7 cellular contexts compared by ENCODE assay signal in the genomic region with DNA sequence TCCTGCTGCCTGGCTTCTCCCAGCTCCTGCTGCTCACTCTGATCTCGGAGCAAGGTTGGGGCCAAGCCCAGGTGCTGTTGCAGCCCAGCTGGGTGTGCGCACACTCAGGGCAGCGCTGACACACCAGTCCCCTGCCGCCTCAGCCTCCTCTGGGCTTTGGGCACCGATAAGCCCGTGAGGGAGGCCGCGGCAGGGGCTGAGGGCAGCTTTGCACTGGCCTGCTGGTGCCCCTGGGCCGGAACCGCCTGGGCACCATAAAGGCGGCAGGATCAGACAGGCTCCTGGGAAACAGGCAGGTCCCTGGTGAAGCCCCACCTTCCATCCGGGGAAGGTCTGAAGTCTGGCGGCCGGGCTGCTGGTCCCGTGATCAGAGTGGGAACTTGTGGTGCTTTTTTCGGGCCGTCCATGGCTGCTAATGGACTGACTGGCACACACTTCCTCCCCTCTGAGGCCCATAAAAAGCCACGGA. TPM values are rescaled to one million over a fixed set of nuclear protein-coding genes. Genes with fewer than 3 reads are reported as not detected.
DNase-seq lines count a peak whose midpoint lies in the region; ATAC-seq and TF ChIP-seq lines count a peak whose summit lies in the region.

No MANE protein-coding gene starts in this region.

- no peak for TF ChIP-seq CTCF in suprapubic skin (IDR thresholded peaks at IDR 0.05)

- no CpG with 5 or more reads among the region's 18 CpGs for WGBS in suprapubic skin

- peaks cover 11% of the 10 kb centered on the region for H3K4me1 ChIP-seq in suprapubic skin

- H3K9me3 ChIP-seq in suprapubic skin = no peaks in the 10 kb centered on the region

- H3K27me3 ChIP-seq in suprapubic skin = no peaks in the 10 kb centered on the region

- H3K36me3 Mint-ChIP-seq in activated naive CD4-positive, alpha-beta T cell treated with anti-CD3 and anti-CD28 coated beads, Interleukin-2, amount 50 U/mL, for 72 hours = peaks cover 0 to 5% of the 10 kb centered on the region in 2 donors

- H3K27ac ChIP-seq in suprapubic skin = peak overlapping the region; percentile 59

- no peak for TF ChIP-seq EP300 in suprapubic skin (IDR thresholded peaks at IDR 0.05)

- H3K27ac Mint-ChIP-seq in activated naive CD4-positive, alpha-beta T cell treated with anti-CD3 and anti-CD28 coated beads, Interleukin-2, amount 50 U/mL, for 72 hours = no peak overlapping the region

- H3K36me3 ChIP-seq in suprapubic skin = no peaks in the 10 kb centered on the region

- TF ChIP-seq POLR2A in suprapubic skin (IDR thresholded peaks at IDR 0.05) = no peak

- ATAC-seq in HG02642 (IDR thresholded peaks at IDR 0.05; ENCODE audit: poor library complexity, unreplicated experiment) = peak; percentile 34
- ATAC-seq in activated naive CD4-positive, alpha-beta T cell treated with anti-CD3 and anti-CD28 coated beads, Interleukin-2, amount 50 U/mL, for 72 hours = peak; percentile 54 to 64
- peak; percentile 84 for ATAC-seq in left colon

- intact Hi-C loops in left colon (cut with DNase I, micrococcal nuclease) = loop anchor here in 1 of 2 donors (10.0 kb wide), 2 partner anchors 505 to 605 kb away; no protein-coding TSS in a partner anchor

- H3K9me3 Mint-ChIP-seq in activated naive CD4-positive, alpha-beta T cell treated with anti-CD3 and anti-CD28 coated beads, Interleukin-2, amount 50 U/mL, for 72 hours = no peaks in the 10 kb centered on the region

- no peak for DNase-seq in activated naive CD4-positive, alpha-beta T cell treated with anti-CD3 and anti-CD28 coated beads, Interleukin-2, amount 50 U/mL, for 72 hours (ENCODE audit: low spot score in 2 of 2)
- DNase-seq in left colon (peak; percentile 72 to 79), suprapubic skin (ENCODE audit: low spot score in 2 of 2) (peak in 1 of 2 donors; percentile 79), putamen (ENCODE audit: low spot score) (no peak), NCI-H1092 treated with DMSO at 0.1 percent for 48 hours (lab: John Stamatoyannopoulos, UW) (no peak)
- DNase-seq in stimulated activated CD4-positive, alpha-beta T cell treated with anti-CD3 and anti-CD28 coated beads, Interleukin-4, amount 100 ng/mL, for 24 hours = no peak

- H3K4me3 ChIP-seq in suprapubic skin = peak overlapping the region; percentile 47

RNA-seq across cellular contexts. Expression of a gene that starts 14.1 kb away (rescaled TPM):
- total RNA-seq in activated naive CD4-positive, alpha-beta T cell treated with anti-CD3 and anti-CD28 coated beads, Interleukin-2, amount 50 U/mL, for 72 hours = 1 to 10 TPM in 1 of 2 donors, under 1 TPM in 1; 0.30 to 2.4 TPM
- total RNA-seq in left colon = 1 to 10 TPM; 3.2 to 6.8 TPM
- 10 to 100 TPM in 1 of 4 donors, 1 to 10 TPM in 3; 2.3 to 15.1 (median 4.1) TPM for total RNA-seq in suprapubic skin

Comparison
In these comparisons a context has a peak if more than half of its experiments do, and no peak if none do; other contexts are left out.
1. ATAC-seq: peak in every context shown above with its lines; median percentile 84 in left colon; 59 in activated naive CD4-positive, alpha-beta T cell treated with anti-CD3 and anti-CD28 coated beads, Interleukin-2, amount 50 U/mL, for 72 hours; 34 in HG02642.
2. DNase-seq: peak in left colon (2 of 2); none in activated naive CD4-positive, alpha-beta T cell treated with anti-CD3 and anti-CD28 coated beads, Interleukin-2, amount 50 U/mL, for 72 hours (0 of 2), putamen (single experiment), stimulated activated CD4-positive, alpha-beta T cell treated with anti-CD3 and anti-CD28 coated beads, Interleukin-4, amount 100 ng/mL, for 24 hours (single experiment) and NCI-H1092 treated with DMSO at 0.1 percent for 48 hours (single experiment).